Comparison of ENCODE assay signal across 19 cellular contexts in genomic region chr12:4518106-4518728, GRCh38. TPM values are rescaled to one million over a fixed set of nuclear protein-coding genes. Genes with fewer than 3 reads are reported as not detected.
DNase-seq lines count a peak whose midpoint lies in the region; ATAC-seq and TF ChIP-seq lines count a peak whose summit lies in the region.
"Had no signal": no experiment of that assay in that cellular context is flagged by ENCODE, and none has a peak within 500 bp of the region (broad histone marks: within the 10 kb centered on the region; RNA-seq: fewer than 3 reads in every experiment).

No MANE protein-coding gene starts in this region.

- H3K9me3 ChIP-seq in AG04450 (ENCODE audit: control insufficient read depth, insufficient read depth, low read length) = no peaks in the 10 kb centered on the region
- no peaks in the 10 kb centered on the region for H3K9me3 ChIP-seq in IMR-90 (ENCODE audit: control insufficient read depth, insufficient read depth, low read length)

- H3K4me3 ChIP-seq in AG04450 (ENCODE audit: low read depth, low read length) (no peak overlapping the region), IMR-90 (ENCODE audit: insufficient read depth, low read depth, low read length) (no peak overlapping the region), foreskin fibroblast (ENCODE audit: low read depth in 1 of 2, low read length in 2 of 2) (no peak overlapping the region)

- H3K36me3 ChIP-seq in IMR-90 (ENCODE audit: control insufficient read depth, insufficient read depth, low read length) = peaks cover 9% of the 10 kb centered on the region

- no CpG with 5 or more reads among the region's 5 CpGs for WGBS in IMR-90 (ENCODE audit: extremely low coverage in 2 of 2, insufficient read length in 1 of 2), 2 experiments

- no TSS peak for BruUV-seq in IMR-90 (replicated peaks; lab: Mats Ljungman, UMichigan)

- no peak overlapping the region for H3K4ac ChIP-seq in IMR-90 (ENCODE audit: low read depth, low read length)

- H3K56ac ChIP-seq in IMR-90 (ENCODE audit: extremely low read depth, insufficient read depth, low read length) = no peak overlapping the region

- no peak overlapping the region for H3K27ac ChIP-seq in AG04450 (ENCODE audit: low read depth, low read length)
- H3K27ac ChIP-seq in IMR-90 (ENCODE audit: insufficient read depth, low read length) = no peak overlapping the region
- H3K27ac ChIP-seq: C4-2B had no signal

- no peak overlapping the region for H3K18ac ChIP-seq in IMR-90 (ENCODE audit: low read depth, low read length)

- no peaks in the 10 kb centered on the region; the same call in 1 of the 2 replicates for H3K9me1 ChIP-seq in IMR-90 (ENCODE audit: insufficient read depth, low read length)

- H4K5ac ChIP-seq in IMR-90 (ENCODE audit: low read depth, low read length) = no peak overlapping the region

- H2BK20ac ChIP-seq in IMR-90 (ENCODE audit: low read depth, low read length) = no peak overlapping the region

- H3K23ac ChIP-seq in IMR-90 (ENCODE audit: low read depth, low read length) = no peak overlapping the region

- POLR2A ChIA-PET in AG04450 (lab: Yijun Ruan, JAX) = no interaction called here
- POLR2A ChIA-PET in IMR-90 (lab: Charles Lee; ENCODE audit: unreplicated experiment) = no interaction called here

- H2BK15ac ChIP-seq in IMR-90 (ENCODE audit: low read depth, low read length) = no peak overlapping the region

- peak; percentile 24 for DNase-seq in AG04450 (ENCODE audit: low read depth, low spot score)
- DNase-seq in IMR-90 = peak; percentile 81
- peak; percentile 71 for DNase-seq in amniotic epithelial cell (ENCODE audit: low read depth)
- DNase-seq in foreskin fibroblast = peak; percentile 34 to 67
- DNase-seq in cerebellar nuclear complex (lab: John Stamatoyannopoulos, UW) = no peak
- no peak for DNase-seq in SKM-1 treated with dmso at 0.1 percent for 144 hours (lab: John Stamatoyannopoulos, UW; ENCODE audit: unreplicated experiment)
- DNase-seq in NCI-H446 (lab: John Stamatoyannopoulos, UW) = no peak
- no peak for DNase-seq in NCI-H446 treated with DMSO at 0.1 percent for 48 hours (lab: John Stamatoyannopoulos, UW)
- DNase-seq: activated naive CD4-positive, alpha-beta T cell treated with anti-CD3 and anti-CD28 coated beads for 36 hours; H9; left cardiac atrium; naive B cell; NCI-H1092 treated with DMSO at 0.1 percent for 48 hours; NCI-H345; OCI-M1; retina; stimulated activated CD4-positive, alpha-beta T cell treated with anti-CD3 and anti-CD28 coated beads, Interleukin-4, amount 100 ng/mL, for 4 hours; stimulated activated naive CD8-positive, alpha-beta T cell treated with anti-CD3 and anti-CD28 coated beads, Interleukin-15, Interleukin-2, amounts not matched to agents 100 U/mL and 50 U/mL, for 24 hours had no signal

- no peak overlapping the region for H2BK120ac ChIP-seq in IMR-90 (ENCODE audit: low read depth, low read length)

- intact Hi-C loops in IMR-90 (cut with micrococcal nuclease) = no loop called here

- H3K27me3 ChIP-seq in AG04450 (ENCODE audit: control insufficient read depth, insufficient read depth, low read length) (no peaks in the 10 kb centered on the region), IMR-90 (ENCODE audit: control insufficient read depth, insufficient read depth, low read length) (no peaks in the 10 kb centered on the region)

- no peak overlapping the region for H3K4me2 ChIP-seq in IMR-90 (ENCODE audit: low read depth, low read length)

- H3K9ac ChIP-seq in IMR-90 (ENCODE audit: low read depth, low read length) = no peak overlapping the region

- no peak overlapping the region for H3K14ac ChIP-seq in IMR-90 (replicated peaks; ENCODE audit: low read depth, low read length)

- H2AK5ac ChIP-seq in IMR-90 (ENCODE audit: low read depth, low read length) = no peak overlapping the region

- H4K20me1 ChIP-seq in IMR-90 (ENCODE audit: insufficient read depth, low read length) = no peaks in the 10 kb centered on the region

- dilution Hi-C loops in IMR-90 (cut with HindIII; ENCODE audit: low sequenced_read_pairs, unreplicated experiment) = no loop called here

- no peak overlapping the region for H2AK9ac ChIP-seq in IMR-90 (replicated peaks; ENCODE audit: low read depth, low read length, poor library complexity)

- H2BK5ac ChIP-seq in IMR-90 (ENCODE audit: low read depth, low read length, poor library complexity, severe bottlenecking) = no peak overlapping the region

- no peak for TF ChIP-seq CTCF in AG04450 (IDR thresholded peaks at IDR 0.05; ENCODE audit: low read depth, low read length)
- TF ChIP-seq CTCF in IMR-90 (conservative IDR thresholded peaks at IDR 0.05; ENCODE audit: low read depth, low read length) = no peak
- no peak for TF ChIP-seq CTCF in foreskin fibroblast (IDR thresholded peaks at IDR 0.05; ENCODE audit: low read depth, low read length)

- in situ Hi-C loops in IMR-90 (cut with MboI; ENCODE audit: low sequenced_read_pairs) = no loop called here

- H4K91ac ChIP-seq in IMR-90 (ENCODE audit: insufficient read depth, low read depth, low read length) = no peak overlapping the region

- TF ChIP-seq POLR2A in IMR-90 (IDR thresholded peaks at IDR 0.05; ENCODE audit: low read depth, low read length) = no peak

- CTCF ChIA-PET in AG04450 (lab: Charles Lee) = interaction anchor here (1.0 to 1.8 kb wide), 2 partner anchors 97 to 209 kb away, joined by 3 to 8 read pairs; no protein-coding TSS in a partner anchor
- CTCF ChIA-PET in IMR-90 (lab: Yijun Ruan, JAX) = interaction anchor here (0.6 kb wide), 1 partner anchor 13 kb away, joined by 3 read pairs; no protein-coding TSS in a partner anchor

- H3K79me1 ChIP-seq in IMR-90 (ENCODE audit: low read depth in 1 of 2, low read length in 2 of 2) = 0 out of 4 replicates have a peak, but pooled peaks cover 0 to 4% of the 10 kb centered on the region in 2 experiments

- no peak overlapping the region for H2AFZ ChIP-seq in IMR-90 (replicated peaks; ENCODE audit: low read length, poor library complexity)

- ATAC-seq in IMR-90 (ENCODE audit: low read depth) = peak; percentile 84
- ATAC-seq: left cardiac atrium; stimulated activated naive CD8-positive, alpha-beta T cell treated with anti-CD3 and anti-CD28 coated beads, Interleukin-15, Interleukin-2, amounts not matched to agents 100 U/mL and 50 U/mL, for 24 hours had no signal

- no peaks in the 10 kb centered on the region for H3K4me1 ChIP-seq in IMR-90 (ENCODE audit: control insufficient read depth, insufficient read depth, low read length)

- H4K8ac ChIP-seq in IMR-90 (ENCODE audit: low read depth in 2 of 2, low read length in 2 of 2) = no peak overlapping the region

- no peak for TF ChIP-seq RAD21 in IMR-90 (IDR thresholded peaks at IDR 0.05; ENCODE audit: low read length)

TF ChIP-seq in IMR-90, 13 proteins besides CTCF, POLR2A, EP300 and RAD21:
- TF ChIP-seq FOS (IDR thresholded peaks at IDR 0.05; ENCODE audit: low read depth, low read length) (peak; percentile 66; the same call in 1 of the 2 replicates), USF2 (IDR thresholded peaks at IDR 0.05; ENCODE audit: low read depth, low read length) (no peak), MAFK (IDR thresholded peaks at IDR 0.05; ENCODE audit: low read depth, low read length) (no peak)

RNA-seq across cellular contexts. Expression of gene RAD51AP1, which starts 20.5 kb away (rescaled TPM):
- polyA plus RNA-seq in AG04450 (2011; rRNA removed) = 4.3 and 8.2 TPM in 2 replicates
- polyA minus RNA-seq in AG04450 (2011; rRNA and poly(A)+ RNA removed) = 0.64 and 4.1 TPM in 2 replicates
- total RNA-seq in IMR-90 (2012; rRNA removed) = 6.5 and 15.3 TPM in 2 replicates
- 9.8 and 10.2 TPM in 2 replicates for polyA plus RNA-seq in IMR-90 (2012; rRNA removed)
- polyA plus RNA-seq in IMR-90 (2012; cell fraction: cytosol; rRNA removed) = 0.47 and 0.48 TPM in 2 replicates
- 0.81 and 5.3 TPM in 2 replicates for polyA plus RNA-seq in IMR-90 (2012; cell fraction: nucleus; rRNA removed; ENCODE audit: low replicate concordance)

RNA-seq across cellular contexts. Expression of gene DYRK4, which starts 43.8 kb away (rescaled TPM):
- 71.9 and 79.2 TPM in 2 replicates for polyA plus RNA-seq in AG04450 (2011; rRNA removed)
- 38.5 and 41.2 TPM in 2 replicates for polyA minus RNA-seq in AG04450 (2011; rRNA and poly(A)+ RNA removed)
- total RNA-seq in IMR-90 (2012; rRNA removed) = 40.5 and 44.6 TPM in 2 replicates
- polyA plus RNA-seq in IMR-90 (2012; rRNA removed) = 63.1 and 71.6 TPM in 2 replicates
- 24.1 and 29.6 TPM in 2 replicates for polyA plus RNA-seq in IMR-90 (2012; cell fraction: cytosol; rRNA removed)
- 23.1 and 67.9 TPM in 2 replicates for polyA plus RNA-seq in IMR-90 (2012; cell fraction: nucleus; rRNA removed; ENCODE audit: low replicate concordance)

Comparison
In these comparisons a context has a peak if more than half of its experiments do, and no peak if none do; other contexts are left out.
1. DNase-seq: peak in AG04450 (single experiment), IMR-90 (single experiment), amniotic epithelial cell (single experiment) and foreskin fibroblast (2 of 2); none in cerebellar nuclear complex (0 of 2), SKM-1 treated with dmso at 0.1 percent for 144 hours (single experiment), NCI-H446 (0 of 2) and NCI-H446 treated with DMSO at 0.1 percent for 48 hours (single experiment).